In genomic region chr1:175941164-175941563, GRCh38 we compare ENCODE assay signal across 5 cellular contexts.
"Had no signal": no experiment of that assay in that cellular context is flagged by ENCODE, and none has a peak within 500 bp of the region (broad histone marks: within the 10 kb centered on the region; RNA-seq: fewer than 3 reads in every experiment).

No MANE protein-coding gene starts in this region.

- H3K4me3 ChIP-seq: GM23338 had no signal

- H3K4me2 ChIP-seq: GM23338 had no signal

- ATAC-seq: GM23338, HepG2 had no signal

- H2AFZ ChIP-seq: GM23338 had no signal

- DNase-seq: H9, HCEC 1CT had no signal

- H3K27ac ChIP-seq: HL-60 had no signal
